In genomic region chr19:34336781-34337271, GRCh38 we compare ENCODE assay signal across 8 cellular contexts. TPM values are rescaled to one million over a fixed set of nuclear protein-coding genes. Genes with fewer than 3 reads are reported as not detected.
DNase-seq lines count a peak whose midpoint lies in the region; ATAC-seq and TF ChIP-seq lines count a peak whose summit lies in the region.

No MANE protein-coding gene starts in this region.

- H4K20me1 ChIP-seq in smooth muscle cell (ENCODE audit: low read depth): no peaks in the 10 kb centered on the region

- H2AFZ ChIP-seq in smooth muscle cell (ENCODE audit: low read depth): no peak overlapping the region

- 46% methylated on average over 1 of the region's 1 CpG for WGBS in smooth muscle cell (ENCODE audit: low lambda C conversion rate)

- H3K9me3 ChIP-seq in smooth muscle cell (replicated peaks; ENCODE audit: low read depth): no peaks in the 10 kb centered on the region

- H3K36me3 ChIP-seq in smooth muscle cell (ENCODE audit: low read depth): peaks cover under 1% of the 10 kb centered on the region

- no peaks in the 10 kb centered on the region for H3K79me2 ChIP-seq in smooth muscle cell (ENCODE audit: low read depth)

- DNase-seq in NCI-H446 (lab: John Stamatoyannopoulos, UW): peak; percentile 5 to 52
- no peak for DNase-seq in NCI-H446 treated with DMSO at 0.1 percent for 48 hours (lab: John Stamatoyannopoulos, UW)
- DNase-seq in LHCN-M2 (ENCODE audit: low read depth): peak; percentile 35
- peak; percentile 41 to 65 for DNase-seq in activated CD4-positive, alpha-beta T cell treated with anti-CD3 and anti-CD28 coated beads for 4 hours
- peak; percentile 67 for DNase-seq in fibroblast of the aortic adventitia (ENCODE audit: low read depth)
- no peak for DNase-seq in smooth muscle cell (lab: John Stamatoyannopoulos, UW; ENCODE audit: unreplicated experiment)

- H3K4me3 ChIP-seq in fibroblast of the aortic adventitia (ENCODE audit: low read depth, low read length) (no peak overlapping the region), smooth muscle cell (no peak overlapping the region)

- no peak overlapping the region for H3K27ac ChIP-seq in smooth muscle cell (ENCODE audit: low read depth)

- peak; percentile 57 for TF ChIP-seq CTCF in fibroblast of the aortic adventitia (IDR thresholded peaks at IDR 0.05; ENCODE audit: insufficient read depth, low read length)
- TF ChIP-seq CTCF in smooth muscle cell (IDR thresholded peaks at IDR 0.05; ENCODE audit: borderline replicate concordance, insufficient read depth, poor library complexity, severe bottlenecking): peak; percentile 76

- no peak overlapping the region for H3K9ac ChIP-seq in smooth muscle cell (ENCODE audit: low read depth)

- no peaks in the 10 kb centered on the region for H3K27me3 ChIP-seq in smooth muscle cell (ENCODE audit: low read depth)

- H3F3A ChIP-seq in smooth muscle cell (ENCODE audit: low read depth): peaks cover 5% of the 10 kb centered on the region

- H3K4me1 ChIP-seq in smooth muscle cell (ENCODE audit: low read depth): no peaks in the 10 kb centered on the region

- H3K4me2 ChIP-seq in smooth muscle cell: no peak overlapping the region

- ATAC-seq in GM19463 (IDR thresholded peaks at IDR 0.05; ENCODE audit: unreplicated experiment) (no peak), HG02642 (IDR thresholded peaks at IDR 0.05; ENCODE audit: poor library complexity, unreplicated experiment) (no peak)

RNA-seq across cellular contexts. Expression of gene GPI, which starts 28.2 kb away (rescaled TPM):
- 186 and 194 TPM in 2 replicates for total RNA-seq in LHCN-M2 (2014; rRNA removed)
- 281 TPM for polyA plus RNA-seq in LHCN-M2 (2012)
- 127 and 132 TPM in 2 replicates for total RNA-seq in fibroblast of the aortic adventitia (ENCODE audit: low replicate concordance)
- 113 and 132 TPM in 2 replicates for total RNA-seq in smooth muscle cell
- polyA plus RNA-seq in smooth muscle cell: 223 and 233 TPM in 2 replicates

Comparison
In these comparisons a context has a peak if more than half of its experiments do, and no peak if none do; other contexts are left out.
1. DNase-seq: peak in NCI-H446 (2 of 2), LHCN-M2 (single experiment), activated CD4-positive, alpha-beta T cell treated with anti-CD3 and anti-CD28 coated beads for 4 hours (2 of 2) and fibroblast of the aortic adventitia (single experiment); none in NCI-H446 treated with DMSO at 0.1 percent for 48 hours (single experiment) and smooth muscle cell (single experiment).